In genomic region chr10:8401531-8401930, GRCh38 we compare ENCODE assay signal across 30 cellular contexts.
DNase-seq lines count a peak whose midpoint lies in the region; ATAC-seq lines count a peak whose summit lies in the region.
"Had no signal": no experiment of that assay in that cellular context is flagged by ENCODE, and none has a peak within 500 bp of the region (broad histone marks: within the 10 kb centered on the region; RNA-seq: fewer than 3 reads in every experiment).

No MANE protein-coding gene starts in this region.

- H3K9me3 Mint-ChIP-seq in activated naive CD4-positive, alpha-beta T cell treated with anti-CD3 and anti-CD28 coated beads, Interleukin-2, amount 50 U/mL, for 24 hours: no peaks in the 10 kb centered on the region
- H3K9me3 Mint-ChIP-seq in activated naive CD8-positive, alpha-beta T cell treated with anti-CD3 and anti-CD28 coated beads for 36 hours: no peaks in the 10 kb centered on the region
- no peaks in the 10 kb centered on the region for H3K9me3 Mint-ChIP-seq in natural killer cell treated with Interleukin-12 subunit alpha and Interleukin-12 subunit beta and Interleukin-15 and Interleukin-18, amount 100 ng/mL, for 72 hours
- H3K9me3 Mint-ChIP-seq: brain; neural crest cell; stimulated activated naive B cell treated with anti-CD40 and anti-IgM and Interleukin-4, amounts not matched to agents 10 μg/mL and 1 μg/mL and 100 μg/mL, for 72 hours had no signal

- DNase-seq in activated naive CD4-positive, alpha-beta T cell treated with anti-CD3 and anti-CD28 coated beads, Interleukin-2, amount 50 U/mL, for 16 hours: no peak
- peak; percentile 63 for DNase-seq in M059J (ENCODE audit: low read depth)
- no peak for DNase-seq in activated naive CD8-positive, alpha-beta T cell treated with anti-CD3 and anti-CD28 coated beads for 36 hours
- DNase-seq in natural killer cell treated with Interleukin-12 subunit alpha and Interleukin-12 subunit beta and Interleukin-15 and Interleukin-18, amount 100 ng/mL, for 72 hours (ENCODE audit: low spot score): no peak
- no peak for DNase-seq in SKM-1 (lab: John Stamatoyannopoulos, UW; ENCODE audit: unreplicated experiment)
- no peak for DNase-seq in effector CD4-positive, alpha-beta T cell
- DNase-seq: activated CD4-positive, alpha-beta T cell treated with anti-CD3 and anti-CD28 coated beads, Interleukin-2, amount 50 U/mL, for 1 hour; activated CD8-positive, alpha-beta memory T cell treated with anti-CD3 and anti-CD28 coated beads, Interleukin-2, amount 50 U/mL, for 48 hours; activated gamma-delta T cell; amniotic stem cell; COR-L47; DMS53; dorsolateral prefrontal cortex; GDM1; KG1; mammary epithelial cell; NCI-H1417; NCI-H2029; NCI-H526; OCI-M1; pancreas; SK-N-SH; stimulated activated naive B cell treated with anti-CD40 and anti-IgM and Interleukin-4, amounts not matched to agents 10 μg/mL and 1 μg/mL and 100 μg/mL, for 72 hours; T-helper 9 cell; upper lobe of right lung had no signal

- peak overlapping the region; percentile 82 for H3K27ac Mint-ChIP-seq in activated naive CD4-positive, alpha-beta T cell treated with anti-CD3 and anti-CD28 coated beads, Interleukin-2, amount 50 U/mL, for 24 hours
- peak overlapping the region; percentile 85 for H3K27ac Mint-ChIP-seq in activated naive CD8-positive, alpha-beta T cell treated with anti-CD3 and anti-CD28 coated beads for 36 hours
- peak overlapping the region; percentile 15 to 60 for H3K27ac Mint-ChIP-seq in natural killer cell treated with Interleukin-12 subunit alpha and Interleukin-12 subunit beta and Interleukin-15 and Interleukin-18, amount 100 ng/mL, for 72 hours
- H3K27ac Mint-ChIP-seq: brain; stimulated activated naive B cell treated with anti-CD40 and anti-IgM and Interleukin-4, amounts not matched to agents 10 μg/mL and 1 μg/mL and 100 μg/mL, for 72 hours had no signal

- H3K36me3 Mint-ChIP-seq in activated naive CD4-positive, alpha-beta T cell treated with anti-CD3 and anti-CD28 coated beads, Interleukin-2, amount 50 U/mL, for 24 hours: no peaks in the 10 kb centered on the region
- no peaks in the 10 kb centered on the region for H3K36me3 Mint-ChIP-seq in activated naive CD8-positive, alpha-beta T cell treated with anti-CD3 and anti-CD28 coated beads for 36 hours
- H3K36me3 Mint-ChIP-seq in natural killer cell treated with Interleukin-12 subunit alpha and Interleukin-12 subunit beta and Interleukin-15 and Interleukin-18, amount 100 ng/mL, for 72 hours: no peaks in the 10 kb centered on the region
- H3K36me3 Mint-ChIP-seq: brain; stimulated activated naive B cell treated with anti-CD40 and anti-IgM and Interleukin-4, amounts not matched to agents 10 μg/mL and 1 μg/mL and 100 μg/mL, for 72 hours had no signal

- no peaks in the 10 kb centered on the region for H3K27me3 Mint-ChIP-seq in activated naive CD4-positive, alpha-beta T cell treated with anti-CD3 and anti-CD28 coated beads, Interleukin-2, amount 50 U/mL, for 24 hours
- H3K27me3 Mint-ChIP-seq in activated naive CD8-positive, alpha-beta T cell treated with anti-CD3 and anti-CD28 coated beads for 36 hours: no peaks in the 10 kb centered on the region
- peaks cover 0 to 6% of the 10 kb centered on the region in 2 donors for H3K27me3 Mint-ChIP-seq in natural killer cell treated with Interleukin-12 subunit alpha and Interleukin-12 subunit beta and Interleukin-15 and Interleukin-18, amount 100 ng/mL, for 72 hours

- H3K4me1 Mint-ChIP-seq in activated naive CD4-positive, alpha-beta T cell treated with anti-CD3 and anti-CD28 coated beads, Interleukin-2, amount 50 U/mL, for 24 hours: peaks cover 66% of the 10 kb centered on the region
- peaks cover 60% of the 10 kb centered on the region for H3K4me1 Mint-ChIP-seq in activated naive CD8-positive, alpha-beta T cell treated with anti-CD3 and anti-CD28 coated beads for 36 hours
- H3K4me1 Mint-ChIP-seq in natural killer cell treated with Interleukin-12 subunit alpha and Interleukin-12 subunit beta and Interleukin-15 and Interleukin-18, amount 100 ng/mL, for 72 hours (ENCODE audit: low read depth in 2 of 2): peaks cover 37 to 45% of the 10 kb centered on the region in 2 donors
- H3K4me1 Mint-ChIP-seq: brain, neural crest cell had no signal

- no peak overlapping the region for H3K4me3 Mint-ChIP-seq in activated naive CD4-positive, alpha-beta T cell treated with anti-CD3 and anti-CD28 coated beads, Interleukin-2, amount 50 U/mL, for 24 hours
- peak overlapping the region; percentile 29 for H3K4me3 Mint-ChIP-seq in activated naive CD8-positive, alpha-beta T cell treated with anti-CD3 and anti-CD28 coated beads for 36 hours
- peak overlapping the region; percentile 53 for H3K4me3 Mint-ChIP-seq in natural killer cell treated with Interleukin-12 subunit alpha and Interleukin-12 subunit beta and Interleukin-15 and Interleukin-18, amount 100 ng/mL, for 72 hours
- H3K4me3 Mint-ChIP-seq: brain; neural crest cell; stimulated activated naive B cell treated with anti-CD40 and anti-IgM and Interleukin-4, amounts not matched to agents 10 μg/mL and 1 μg/mL and 100 μg/mL, for 72 hours had no signal

- no peak for ATAC-seq in natural killer cell treated with Interleukin-12 subunit alpha and Interleukin-12 subunit beta and Interleukin-15 and Interleukin-18, amount 100 ng/mL, for 72 hours
- no peak for ATAC-seq in GM21528 (IDR thresholded peaks at IDR 0.05; ENCODE audit: low FRiP score, unreplicated experiment)
- ATAC-seq: gastroesophageal sphincter; pancreas; stimulated activated naive B cell treated with anti-CD40 and anti-IgM and Interleukin-4, amounts not matched to agents 10 μg/mL and 1 μg/mL and 100 μg/mL, for 72 hours; upper lobe of right lung had no signal
